8 cellular contexts compared by ENCODE assay signal in the genomic region with DNA sequence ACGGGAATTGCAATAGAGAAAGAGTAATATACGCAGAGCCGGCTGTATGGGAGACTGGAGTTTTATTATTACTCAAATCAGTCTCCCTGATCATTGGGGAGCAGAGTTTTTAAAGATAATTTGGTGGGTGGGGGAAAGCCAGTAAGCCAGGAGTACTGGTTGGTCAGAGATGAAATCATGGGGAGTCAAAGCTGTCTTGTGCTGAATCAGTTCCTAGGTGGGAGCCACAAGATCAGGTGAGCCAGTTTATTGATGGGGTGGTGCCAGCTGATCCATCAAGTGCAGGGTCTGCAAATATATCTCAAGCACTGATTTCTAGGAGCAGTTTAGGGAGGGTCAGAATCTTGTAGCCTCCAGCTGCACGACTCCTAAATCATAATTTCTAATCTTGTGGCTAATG.
DNase-seq lines count a peak whose midpoint lies in the region; ATAC-seq and TF ChIP-seq lines count a peak whose summit lies in the region.
"Not testable (repeated sequence)": the region's sequence is repeated elsewhere in the genome, so short reads cannot be mapped to it uniquely, and the experiment has no call there.

No MANE protein-coding gene starts in this region.

- H3K27ac Mint-ChIP-seq in CD4-positive, alpha-beta T cell = peak overlapping the region; percentile 87
- H3K27ac Mint-ChIP-seq in activated CD4-positive, alpha-beta T cell treated with anti-CD3 and anti-CD28 coated beads, Interleukin-2, amount 10 ng/mL, durations not matched to agents 24 days and 14 days = peak overlapping the region; percentile 96
- peak overlapping the region; percentile 94 for H3K27ac Mint-ChIP-seq in activated naive CD4-positive, alpha-beta T cell treated with anti-CD3 and anti-CD28 coated beads, Interleukin-2, amount 50 U/mL, for 24 hours
- H3K27ac Mint-ChIP-seq in naive thymus-derived CD8-positive, alpha-beta T cell = peak overlapping the region in 8 of 10 donors; percentile 9 to 99 (median 96)
- H3K27ac Mint-ChIP-seq in stimulated activated naive B cell treated with anti-CD40 and anti-IgM and Interleukin-4, amounts not matched to agents 10 μg/mL and 1 μg/mL and 100 μg/mL, for 72 hours = peak overlapping the region; percentile 22

- H3K79me2 ChIP-seq in Karpas-422 (ENCODE audit: low read length) = not testable (repeated sequence)

- intact Hi-C loops in CD4-positive, alpha-beta T cell (cut with DNase I, micrococcal nuclease) = loop anchor here in 1 of 2 experiments (10.0 kb wide), 1 partner anchor 89 kb away; no protein-coding TSS in a partner anchor
- intact Hi-C loops in activated CD4-positive, alpha-beta T cell treated with anti-CD3 and anti-CD28 coated beads, Interleukin-2, amount 10 ng/mL, durations not matched to agents 24 days and 14 days (cut with micrococcal nuclease) = not testable (repeated sequence)
- intact Hi-C loops in breast epithelium (cut with DNase I; ENCODE audit: low total_unique reads) = loop anchor here (2.0 kb wide), 1 partner anchor 77 kb away; no protein-coding TSS in a partner anchor

- not testable (repeated sequence) for H2AFZ ChIP-seq in Karpas-422 (ENCODE audit: low read length)

- not testable (repeated sequence) for TF ChIP-seq POLR2A in breast epithelium (IDR thresholded peaks at IDR 0.05)

- not testable (repeated sequence) for DNase-seq in CD4-positive, alpha-beta T cell; activated T-cell treated with anti-CD3 and anti-CD28 coated beads, Interleukin-2, amount 50 U/mL, for 4 hours; breast epithelium (ENCODE audit: low spot score in 2 of 2); naive thymus-derived CD8-positive, alpha-beta T cell; stimulated activated naive B cell treated with anti-CD40 and anti-IgM and Interleukin-4, amounts not matched to agents 10 μg/mL and 1 μg/mL and 100 μg/mL, for 72 hours
- peak; percentile 5 for DNase-seq in Karpas-422
- peak; percentile 54 for DNase-seq in activated CD4-positive, alpha-beta T cell treated with anti-CD3 and anti-CD28 coated beads, Interleukin-2, amount 10 ng/mL, durations not matched to agents 24 days and 14 days

- H3K4me1 Mint-ChIP-seq in CD4-positive, alpha-beta T cell (ENCODE audit: low read depth) = peaks cover 57% of the 10 kb centered on the region
- peaks cover 73% of the 10 kb centered on the region for H3K4me1 Mint-ChIP-seq in activated CD4-positive, alpha-beta T cell treated with anti-CD3 and anti-CD28 coated beads, Interleukin-2, amount 10 ng/mL, durations not matched to agents 24 days and 14 days
- peaks cover 92% of the 10 kb centered on the region for H3K4me1 Mint-ChIP-seq in activated T-cell treated with anti-CD3 and anti-CD28 coated beads, Interleukin-2, amount 50 U/mL, for 4 hours (ENCODE audit: low read depth)
- H3K4me1 Mint-ChIP-seq in activated naive CD4-positive, alpha-beta T cell treated with anti-CD3 and anti-CD28 coated beads, Interleukin-2, amount 50 U/mL, for 24 hours = peaks cover 98% of the 10 kb centered on the region
- peaks cover 31 to 60% (median 58%) of the 10 kb centered on the region in 4 donors for H3K4me1 Mint-ChIP-seq in naive thymus-derived CD8-positive, alpha-beta T cell
- peaks cover 58 to 96% of the 10 kb centered on the region in 2 donors for H3K4me1 Mint-ChIP-seq in stimulated activated naive B cell treated with anti-CD40 and anti-IgM and Interleukin-4, amounts not matched to agents 10 μg/mL and 1 μg/mL and 100 μg/mL, for 72 hours

- not testable (repeated sequence) for H3K4me2 ChIP-seq in Karpas-422 (ENCODE audit: low read depth, low read length, poor library complexity, severe bottlenecking)

- not testable (repeated sequence) for H4K20me1 ChIP-seq in Karpas-422 (ENCODE audit: insufficient read depth, low read depth, low read length)

- H3K27ac ChIP-seq in CD4-positive, alpha-beta T cell (ENCODE audit: low read depth, low read length); Karpas-422 (ENCODE audit: low read length): not testable (repeated sequence)
- peak overlapping the region; percentile 69 to 70 for H3K27ac ChIP-seq in breast epithelium

- POLR2A ChIA-PET in CD4-positive, alpha-beta T cell (lab: Charles Lee) = interaction anchor here (0.9 kb wide), 1 partner anchor 131 kb away, joined by 3 read pairs; no protein-coding TSS in a partner anchor
- POLR2A ChIA-PET in naive thymus-derived CD8-positive, alpha-beta T cell (lab: Charles Lee) = interaction anchor here (1.2 kb wide), 2 partner anchors 11 to 23 kb away, joined by 3 to 4 read pairs; no protein-coding TSS in a partner anchor

- not testable (repeated sequence) for H3K9ac ChIP-seq in Karpas-422 (ENCODE audit: low read length)

- H3K27me3 ChIP-seq in CD4-positive, alpha-beta T cell (ENCODE audit: control insufficient read depth, insufficient read depth, low read length); Karpas-422 (ENCODE audit: low read length); breast epithelium: not testable (repeated sequence)

- H3K9me3 ChIP-seq in CD4-positive, alpha-beta T cell (ENCODE audit: control insufficient read depth, low read length); Karpas-422 (ENCODE audit: low read length); breast epithelium: not testable (repeated sequence)

- TF ChIP-seq CTCF in CD4-positive, alpha-beta T cell (IDR thresholded peaks at IDR 0.05); breast epithelium (IDR thresholded peaks at IDR 0.05): not testable (repeated sequence)

- not testable (repeated sequence) for H3K27me3 Mint-ChIP-seq in CD4-positive, alpha-beta T cell; activated T-cell treated with anti-CD3 and anti-CD28 coated beads, Interleukin-2, amount 50 U/mL, for 4 hours (ENCODE audit: low read depth); activated naive CD4-positive, alpha-beta T cell treated with anti-CD3 and anti-CD28 coated beads, Interleukin-2, amount 50 U/mL, for 24 hours; naive thymus-derived CD8-positive, alpha-beta T cell; stimulated activated naive B cell treated with anti-CD40 and anti-IgM and Interleukin-4, amounts not matched to agents 10 μg/mL and 1 μg/mL and 100 μg/mL, for 72 hours
- peaks cover 10% of the 10 kb centered on the region for H3K27me3 Mint-ChIP-seq in activated CD4-positive, alpha-beta T cell treated with anti-CD3 and anti-CD28 coated beads, Interleukin-2, amount 10 ng/mL, durations not matched to agents 24 days and 14 days

- H3K4me3 Mint-ChIP-seq in CD4-positive, alpha-beta T cell; activated CD4-positive, alpha-beta T cell treated with anti-CD3 and anti-CD28 coated beads, Interleukin-2, amount 10 ng/mL, durations not matched to agents 24 days and 14 days; activated T-cell treated with anti-CD3 and anti-CD28 coated beads, Interleukin-2, amount 50 U/mL, for 4 hours; stimulated activated naive B cell treated with anti-CD40 and anti-IgM and Interleukin-4, amounts not matched to agents 10 μg/mL and 1 μg/mL and 100 μg/mL, for 72 hours: not testable (repeated sequence)
- peak overlapping the region; percentile 66 for H3K4me3 Mint-ChIP-seq in activated naive CD4-positive, alpha-beta T cell treated with anti-CD3 and anti-CD28 coated beads, Interleukin-2, amount 50 U/mL, for 24 hours
- peak overlapping the region in 2 of 10 donors; percentile 69 for H3K4me3 Mint-ChIP-seq in naive thymus-derived CD8-positive, alpha-beta T cell

- H3K4me1 ChIP-seq in Karpas-422 (ENCODE audit: low read length) = peaks cover 17% of the 10 kb centered on the region
- H3K4me1 ChIP-seq in breast epithelium = not testable (repeated sequence)

- not testable (repeated sequence) for H3K36me3 ChIP-seq in Karpas-422 (ENCODE audit: insufficient read depth, low read length); breast epithelium

- CTCF ChIA-PET in CD4-positive, alpha-beta T cell (lab: Charles Lee) = not testable (repeated sequence)

- not testable (repeated sequence) for H3K9me2 ChIP-seq in Karpas-422 (replicated peaks; ENCODE audit: insufficient read depth, low read length)

- not testable (repeated sequence) for H3K9me3 Mint-ChIP-seq in CD4-positive, alpha-beta T cell; activated CD4-positive, alpha-beta T cell treated with anti-CD3 and anti-CD28 coated beads, Interleukin-2, amount 10 ng/mL, durations not matched to agents 24 days and 14 days; activated T-cell treated with anti-CD3 and anti-CD28 coated beads, Interleukin-2, amount 50 U/mL, for 4 hours; activated naive CD4-positive, alpha-beta T cell treated with anti-CD3 and anti-CD28 coated beads, Interleukin-2, amount 50 U/mL, for 24 hours
- peaks cover 0 to 36% (median 8%) of the 10 kb centered on the region in 9 donors for H3K9me3 Mint-ChIP-seq in naive thymus-derived CD8-positive, alpha-beta T cell
- peaks cover 4 to 10% of the 10 kb centered on the region in 2 donors for H3K9me3 Mint-ChIP-seq in stimulated activated naive B cell treated with anti-CD40 and anti-IgM and Interleukin-4, amounts not matched to agents 10 μg/mL and 1 μg/mL and 100 μg/mL, for 72 hours

- not testable (repeated sequence) for H3K36me3 Mint-ChIP-seq in CD4-positive, alpha-beta T cell (ENCODE audit: low read depth); activated CD4-positive, alpha-beta T cell treated with anti-CD3 and anti-CD28 coated beads, Interleukin-2, amount 10 ng/mL, durations not matched to agents 24 days and 14 days (ENCODE audit: low read depth); activated T-cell treated with anti-CD3 and anti-CD28 coated beads, Interleukin-2, amount 50 U/mL, for 4 hours (ENCODE audit: insufficient read depth); activated naive CD4-positive, alpha-beta T cell treated with anti-CD3 and anti-CD28 coated beads, Interleukin-2, amount 50 U/mL, for 24 hours; stimulated activated naive B cell treated with anti-CD40 and anti-IgM and Interleukin-4, amounts not matched to agents 10 μg/mL and 1 μg/mL and 100 μg/mL, for 72 hours
- peaks cover 0 to 12% (median 0%) of the 10 kb centered on the region in 3 donors for H3K36me3 Mint-ChIP-seq in naive thymus-derived CD8-positive, alpha-beta T cell

- H3K4me3 ChIP-seq in Karpas-422 (ENCODE audit: low read length); breast epithelium: not testable (repeated sequence)

- not testable (repeated sequence) for ATAC-seq in CD4-positive, alpha-beta T cell (ENCODE audit: poor library complexity); naive thymus-derived CD8-positive, alpha-beta T cell; stimulated activated naive B cell treated with anti-CD40 and anti-IgM and Interleukin-4, amounts not matched to agents 10 μg/mL and 1 μg/mL and 100 μg/mL, for 72 hours (replicated peaks)
- peak; percentile 3 to 10 for ATAC-seq in activated T-cell treated with anti-CD3 and anti-CD28 coated beads, Interleukin-2, amount 50 U/mL, for 4 hours

Comparison
In these comparisons a context has a peak if more than half of its experiments do, and no peak if none do; other contexts are left out.
1. H3K27ac Mint-ChIP-seq: peak in every context shown above with its lines; median percentile 96 in naive thymus-derived CD8-positive, alpha-beta T cell; 96 in activated CD4-positive, alpha-beta T cell treated with anti-CD3 and anti-CD28 coated beads, Interleukin-2, amount 10 ng/mL, durations not matched to agents 24 days and 14 days; 94 in activated naive CD4-positive, alpha-beta T cell treated with anti-CD3 and anti-CD28 coated beads, Interleukin-2, amount 50 U/mL, for 24 hours; 87 in CD4-positive, alpha-beta T cell; 22 in stimulated activated naive B cell treated with anti-CD40 and anti-IgM and Interleukin-4, amounts not matched to agents 10 μg/mL and 1 μg/mL and 100 μg/mL, for 72 hours.